In the genomic region with DNA sequence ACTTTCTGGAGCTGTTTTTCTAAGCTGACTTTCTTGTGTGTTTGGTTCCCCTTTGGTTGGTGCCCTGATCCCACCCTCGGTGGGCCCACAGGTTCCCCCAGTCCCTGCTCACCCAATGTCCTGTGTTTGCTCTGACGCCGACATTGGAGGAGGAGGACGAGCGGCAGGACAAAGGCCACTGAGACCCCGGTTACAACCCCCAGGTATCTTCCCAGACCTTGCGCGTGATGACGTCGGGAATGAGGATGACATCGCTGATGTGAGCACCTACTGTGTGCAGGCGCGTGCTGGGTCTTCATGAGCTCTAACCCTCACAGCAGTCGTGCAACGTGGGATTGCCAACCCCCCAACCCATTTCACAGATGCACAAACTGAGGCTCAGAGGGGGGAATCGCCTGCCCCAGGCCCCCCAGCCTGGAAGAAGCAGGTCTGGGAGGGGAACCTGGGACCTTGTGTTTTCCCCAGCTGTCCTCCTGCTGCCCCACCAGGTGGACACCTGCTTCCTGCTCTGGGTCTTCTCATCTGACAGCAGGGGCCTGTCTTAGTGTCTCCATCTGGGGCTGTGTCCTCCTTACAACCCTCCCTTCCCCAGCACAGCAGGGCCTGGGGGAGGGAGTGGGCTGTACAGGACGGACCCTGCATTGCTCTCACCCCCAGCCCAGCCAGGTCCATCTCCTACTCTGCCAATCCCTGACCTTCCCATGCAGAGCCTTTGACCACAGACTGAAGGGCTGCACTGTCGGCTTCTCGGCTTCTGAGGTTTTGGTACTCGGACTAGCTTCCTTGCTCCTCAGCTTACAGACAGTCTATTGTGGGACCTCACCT, we compare ENCODE assay signal across 1 cellular context.
A peak's percentile ranks its signal among the peaks of the same experiment; 100 is the strongest.
TF ChIP-seq lines count a peak whose summit lies in the region.

No MANE protein-coding gene starts in this region.

TF ChIP-seq in HepG2, 621 proteins besides CTCF, POLR2A, EP300 and RAD21:
- TF ChIP-seq ZNF629 (CRISPR knock-in tag; conservative IDR thresholded peaks at IDR 0.05) (peak; percentile 84), NCOR1 (IDR thresholded peaks at IDR 0.05; ENCODE audit: borderline replicate concordance, low read length) (no peak), SUZ12 (IDR thresholded peaks at IDR 0.05; ENCODE audit: low read depth, low read length) (no peak)
